19 cellular contexts compared by ENCODE assay signal in the genomic region with DNA sequence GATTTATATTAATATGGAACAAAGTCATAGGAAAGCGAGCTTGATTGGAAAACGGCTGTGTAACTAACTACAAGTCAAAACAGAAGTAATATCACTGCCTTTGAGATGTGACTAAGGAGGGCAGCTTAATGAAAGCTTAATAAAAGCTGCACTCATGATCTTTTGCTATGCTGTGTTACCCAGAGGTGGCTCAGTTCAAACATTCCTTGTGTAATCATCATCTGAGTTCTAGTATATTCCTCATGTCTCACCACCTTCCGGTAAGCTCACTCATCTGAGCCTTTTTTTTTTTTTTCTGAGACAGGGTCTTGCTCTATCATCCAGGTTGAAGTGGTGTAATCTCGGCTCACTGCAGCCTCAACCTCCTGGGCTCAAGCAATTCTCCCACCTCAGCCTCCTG.
"Had no signal": no experiment of that assay in that cellular context is flagged by ENCODE, and none has a peak within 500 bp of the region (broad histone marks: within the 10 kb centered on the region; RNA-seq: fewer than 3 reads in every experiment).

No MANE protein-coding gene starts in this region.

- H3K27ac Mint-ChIP-seq: endodermal cell, nephron progenitor cell had no signal

- H3K27me3 ChIP-seq: hepatocyte, sigmoid colon, tibial artery, upper lobe of left lung, uterus had no signal

- H3K27me3 Mint-ChIP-seq: naive thymus-derived CD4-positive, alpha-beta T cell had no signal

- ATAC-seq: left lobe of liver; naive thymus-derived CD4-positive, alpha-beta T cell; psoas muscle had no signal

- DNase-seq: effector CD4-positive, alpha-beta T cell; endodermal cell; erythroblast; foreskin melanocyte; mammary epithelial cell; naive thymus-derived CD4-positive, alpha-beta T cell; nephron progenitor cell; psoas muscle; stimulated activated CD4-positive, alpha-beta T cell treated with anti-CD3 and anti-CD28 coated beads, Interleukin-2, amount 100 ng/mL, for 24 hours; stimulated activated CD4-positive, alpha-beta T cell treated with anti-CD3 and anti-CD28 coated beads, Interleukin-4, amount 100 ng/mL, for 4 hours; stimulated activated naive CD4-positive, alpha-beta T cell treated with Interleukin-2 at 50 U/mL for 16 hours; upper lobe of left lung had no signal

- H3K9me3 ChIP-seq: psoas muscle, sigmoid colon, tibial artery, upper lobe of left lung, uterus had no signal

- H3K4me3 ChIP-seq: coronary artery, hepatocyte, psoas muscle, sigmoid colon, skin epidermis, tibial artery, upper lobe of left lung, uterus had no signal

- H3K27ac ChIP-seq: coronary artery, hepatocyte, psoas muscle, sigmoid colon, skin epidermis, tibial artery, upper lobe of left lung, uterus had no signal

- H3K9me3 Mint-ChIP-seq: endodermal cell; naive thymus-derived CD4-positive, alpha-beta T cell; nephron progenitor cell had no signal

- H3K4me3 Mint-ChIP-seq: endodermal cell; naive thymus-derived CD4-positive, alpha-beta T cell; nephron progenitor cell had no signal
